In the genomic region with DNA sequence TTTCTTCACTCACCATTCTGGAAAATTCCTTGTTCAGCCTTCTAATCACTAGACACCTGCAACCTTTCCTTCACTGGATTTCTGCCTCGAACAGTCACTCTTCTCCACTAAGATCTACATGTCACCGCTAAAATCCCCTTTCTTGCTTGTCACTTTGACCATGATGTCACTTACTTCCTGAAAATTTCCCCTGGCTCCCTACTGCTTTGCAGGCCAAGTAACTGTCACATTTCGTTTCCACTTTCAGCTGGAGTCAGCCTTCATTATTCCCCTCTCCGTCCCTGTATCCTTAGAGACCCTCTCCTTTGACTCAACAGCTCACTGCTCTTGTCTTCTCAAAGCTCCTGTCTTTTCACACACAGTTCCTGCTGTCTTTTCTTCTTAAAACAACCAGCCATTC, we compare ENCODE assay signal across 12 cellular contexts.
DNase-seq lines count a peak whose midpoint lies in the region; ATAC-seq and TF ChIP-seq lines count a peak whose summit lies in the region.
"Had no signal": no experiment of that assay in that cellular context is flagged by ENCODE, and none has a peak within 500 bp of the region (broad histone marks: within the 10 kb centered on the region; RNA-seq: fewer than 3 reads in every experiment).

No MANE protein-coding gene starts in this region.

- H3K27me3 ChIP-seq in OCI-LY1 (ENCODE audit: insufficient read depth, low read length): no peaks in the 10 kb centered on the region
- H3K27me3 ChIP-seq: BLaER1, breast epithelium had no signal

- peak overlapping the region; percentile 16 for H3K4me3 ChIP-seq in OCI-LY1 (ENCODE audit: low read depth, low read length, poor library complexity, severe bottlenecking)
- H3K4me3 ChIP-seq: BLaER1, breast epithelium had no signal

- peaks cover 14% of the 10 kb centered on the region; the same call in 1 of the 2 replicates for H3K79me2 ChIP-seq in OCI-LY1 (ENCODE audit: insufficient read depth, low read length)

- no peaks in the 10 kb centered on the region for H3K9me2 ChIP-seq in OCI-LY1 (ENCODE audit: low read depth, low read length)

- no peaks in the 10 kb centered on the region for H4K20me1 ChIP-seq in OCI-LY1 (ENCODE audit: insufficient read depth, low read length)
- H4K20me1 ChIP-seq: BLaER1 had no signal

- ATAC-seq in GM18508 (IDR thresholded peaks at IDR 0.05; ENCODE audit: insufficient read depth, unreplicated experiment): peak; percentile 98
- ATAC-seq in GM21423 (IDR thresholded peaks at IDR 0.05; ENCODE audit: unreplicated experiment): peak; percentile 82
- ATAC-seq in HG03045 (IDR thresholded peaks at IDR 0.05; ENCODE audit: unreplicated experiment): peak; percentile 98
- ATAC-seq: activated T-cell treated with anti-CD3 and anti-CD28 coated beads, Interleukin-2, amount 50 U/mL, for 4 hours had no signal

- peak overlapping the region; percentile 20; the same call in 1 of the 2 replicates for H3K9ac ChIP-seq in OCI-LY1 (ENCODE audit: low read length)
- H3K9ac ChIP-seq: BLaER1 had no signal

- no peaks in the 10 kb centered on the region for H3K9me3 ChIP-seq in OCI-LY1 (ENCODE audit: low read length)
- H3K9me3 ChIP-seq: BLaER1, breast epithelium had no signal

- no peaks in the 10 kb centered on the region for H3K36me3 ChIP-seq in OCI-LY1 (ENCODE audit: insufficient read depth, low read length)
- H3K36me3 ChIP-seq: BLaER1, breast epithelium had no signal

- DNase-seq in NCI-H146 treated with DMSO at 0.1 percent for 48 hours (lab: John Stamatoyannopoulos, UW; ENCODE audit: unreplicated experiment) (no peak), NCI-H2196 treated with DMSO at 0.1 percent for 48 hours (lab: John Stamatoyannopoulos, UW; ENCODE audit: unreplicated experiment) (no peak)
- DNase-seq in activated CD8-positive, alpha-beta memory T cell treated with anti-CD3 and anti-CD28 coated beads, Interleukin-2, amount 50 U/mL, for 4 hours: no peak
- DNase-seq in activated CD8-positive, alpha-beta memory T cell treated with anti-CD3 and anti-CD28 coated beads for 24 hours: no peak
- DNase-seq: activated T-cell treated with anti-CD3 and anti-CD28 coated beads, Interleukin-2, amount 50 U/mL, for 4 hours; NCI-H1436 treated with DMSO at 0.1 percent for 48 hours had no signal

- H3K27ac ChIP-seq in OCI-LY1 (ENCODE audit: low read depth, low read length, poor library complexity, severe bottlenecking): peak overlapping the region; percentile 52
- H3K27ac ChIP-seq: BLaER1, breast epithelium had no signal

- peaks cover under 1% of the 10 kb centered on the region; the same call in 1 of the 2 replicates for H3F3A ChIP-seq in OCI-LY1 (ENCODE audit: insufficient read depth, low read length)

- no peak for TF ChIP-seq CTCF in OCI-LY1 (IDR thresholded peaks at IDR 0.05; ENCODE audit: low read length)

- peak overlapping the region; percentile 50 for H3K4me2 ChIP-seq in OCI-LY1 (ENCODE audit: low read length)
- H3K4me2 ChIP-seq: BLaER1 had no signal

- no peak overlapping the region for H2AFZ ChIP-seq in OCI-LY1 (ENCODE audit: low read length)

- H3K4me1 ChIP-seq in OCI-LY1 (ENCODE audit: insufficient read depth, low read length, severe bottlenecking): peaks cover 59% of the 10 kb centered on the region
- H3K4me1 ChIP-seq: breast epithelium had no signal
